32 cellular contexts compared by ENCODE assay signal in the genomic region with DNA sequence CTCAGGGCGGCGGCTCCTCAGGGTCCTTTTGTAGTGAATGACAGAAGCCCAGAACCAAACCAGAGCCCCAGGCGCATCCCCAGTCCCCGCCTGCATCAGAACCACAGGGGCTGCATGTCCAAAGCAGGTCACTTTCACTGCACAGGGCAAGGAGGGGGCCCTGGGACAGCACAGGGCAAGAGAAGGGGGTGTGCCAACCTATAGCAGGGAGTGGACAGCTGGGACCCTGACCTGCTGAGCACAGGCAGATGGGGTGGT.
"Had no signal": no experiment of that assay in that cellular context is flagged by ENCODE, and none has a peak within 500 bp of the region (broad histone marks: within the 10 kb centered on the region; RNA-seq: fewer than 3 reads in every experiment).

No MANE protein-coding gene starts in this region.

- H3K27ac Mint-ChIP-seq: activated CD4-positive, alpha-beta T cell treated with anti-CD3 and anti-CD28 coated beads for 36 hours; activated CD4-positive, alpha-beta T cell treated with anti-CD3 and anti-CD28 coated beads, Interleukin-2, amount 10 ng/mL, durations not matched to agents 7 days and 5 days; activated CD8-positive, alpha-beta T cell treated with anti-CD3 and anti-CD28 coated beads, Interleukin-2, amount 10 ng/mL, durations not matched to agents 7 days and 5 days; activated naive CD4-positive, alpha-beta T cell treated with anti-CD3 and anti-CD28 coated beads, Interleukin-2, amount 50 U/mL, for 72 hours; activated T-cell treated with anti-CD3 and anti-CD28 coated beads, Interleukin-2, amount 50 U/mL, for 24 hours; activated T-helper 2 cell treated with anti-CD3 and anti-CD28 coated beads, Interferon-gamma antibody, Interleukin-2, Interleukin-4, amounts not matched to agents 10 μg/mL and 5 μg/mL and 100 μg/mL, durations not matched to agents 14 hours and 24 hours and 36 hours; WTC11 had no signal

- ATAC-seq: activated CD4-positive, alpha-beta T cell treated with anti-CD3 and anti-CD28 coated beads for 36 hours; activated CD4-positive, CD25-positive, alpha-beta regulatory T cell treated with anti-CD3 and anti-CD28 coated beads, Interleukin-2, amount 50 U/mL, for 24 hours; activated CD8-positive, alpha-beta T cell treated with anti-CD3 and anti-CD28 coated beads, Interleukin-2, amount 10 ng/mL, durations not matched to agents 7 days and 5 days; activated naive CD4-positive, alpha-beta T cell treated with anti-CD3 and anti-CD28 coated beads, Interleukin-2, amount 50 U/mL, for 72 hours; WTC11 had no signal

- H3K9me3 ChIP-seq: adrenal gland, SJCRH30 had no signal

- H3K27me3 Mint-ChIP-seq: activated CD4-positive, alpha-beta T cell treated with anti-CD3 and anti-CD28 coated beads, Interleukin-2, amount 10 ng/mL, durations not matched to agents 7 days and 5 days had no signal

- H3K9me3 Mint-ChIP-seq: activated CD4-positive, alpha-beta T cell treated with anti-CD3 and anti-CD28 coated beads, Interleukin-2, amount 10 ng/mL, durations not matched to agents 7 days and 5 days; activated naive CD4-positive, alpha-beta T cell treated with anti-CD3 and anti-CD28 coated beads, Interleukin-2, amount 50 U/mL, for 72 hours; activated T-cell treated with anti-CD3 and anti-CD28 coated beads, Interleukin-2, amount 50 U/mL, for 24 hours; activated T-helper 2 cell treated with anti-CD3 and anti-CD28 coated beads, Interferon-gamma antibody, Interleukin-2, Interleukin-4, amounts not matched to agents 10 μg/mL and 5 μg/mL and 100 μg/mL, durations not matched to agents 14 hours and 24 hours and 36 hours had no signal

- H3K36me3 ChIP-seq: adrenal gland, SJCRH30 had no signal

- H3K27ac ChIP-seq: PC-9, RWPE1, SJCRH30, SK-N-MC had no signal

- H2AFZ ChIP-seq: PC-9 had no signal

- H3K4me2 ChIP-seq: PC-9 had no signal

- H3K36me3 Mint-ChIP-seq: activated naive CD4-positive, alpha-beta T cell treated with anti-CD3 and anti-CD28 coated beads, Interleukin-2, amount 50 U/mL, for 72 hours; brain; WTC11 had no signal

- H3K4me3 Mint-ChIP-seq: activated CD4-positive, alpha-beta T cell treated with anti-CD3 and anti-CD28 coated beads for 36 hours; activated CD4-positive, alpha-beta T cell treated with anti-CD3 and anti-CD28 coated beads, Interleukin-2, amount 10 ng/mL, durations not matched to agents 7 days and 5 days; activated CD8-positive, alpha-beta T cell treated with anti-CD3 and anti-CD28 coated beads, Interleukin-2, amount 10 ng/mL, durations not matched to agents 7 days and 5 days; activated T-cell treated with anti-CD3 and anti-CD28 coated beads, Interleukin-2, amount 50 U/mL, for 24 hours; brain; WTC11 had no signal

- H3K4me1 Mint-ChIP-seq: activated CD4-positive, alpha-beta T cell treated with anti-CD3 and anti-CD28 coated beads for 36 hours; activated CD4-positive, alpha-beta T cell treated with anti-CD3 and anti-CD28 coated beads, Interleukin-2, amount 10 ng/mL, durations not matched to agents 7 days and 5 days had no signal

- H3K4me3 ChIP-seq: adrenal gland, PC-9, SJCRH30, SK-N-MC had no signal

- DNase-seq: activated CD4-positive, alpha-beta T cell treated with anti-CD3 and anti-CD28 coated beads for 36 hours; activated CD4-positive, alpha-beta T cell treated with anti-CD3 and anti-CD28 coated beads, Interleukin-2, amount 10 ng/mL, durations not matched to agents 7 days and 5 days; activated CD4-positive, alpha-beta T cell treated with anti-CD3 and anti-CD28 coated beads, Interleukin-2, amount 50 U/mL, for 48 hours; activated CD8-positive, alpha-beta T cell treated with anti-CD3 and anti-CD28 coated beads, Interleukin-2, amount 10 ng/mL, durations not matched to agents 7 days and 5 days; activated gamma-delta T cell; activated naive CD4-positive, alpha-beta T cell treated with Interleukin-2 at 50 U/mL for 16 hours; activated T-cell treated with anti-CD3 and anti-CD28 coated beads, Interleukin-2, amount 50 U/mL, for 24 hours; caudate nucleus; cerebellar nuclear complex; Karpas-422; NCI-H1048; NCI-H1105 treated with DMSO at 0.1 percent for 48 hours; NCI-H1436; NCI-H1694; NCI-H1930; NCI-H2081 treated with DMSO at 0.1 percent for 48 hours; NCI-H345; NCI-H510A; NCI-H748 treated with DMSO at 0.1 percent for 48 hours; NK-92 treated with Interleukin-12 subunit alpha and Interleukin-12 subunit beta, amount 100 ng/mL, for 24 hours; PC-9; SHP77; SJCRH30; T1000 had no signal

- H3K27me3 ChIP-seq: adrenal gland, SJCRH30 had no signal
